In genomic region chr3:25663324-25664065, GRCh38 we compare ENCODE assay signal across 7 cellular contexts. TPM values are rescaled to one million over a fixed set of nuclear protein-coding genes. Genes with fewer than 3 reads are reported as not detected.
DNase-seq lines count a peak whose midpoint lies in the region; ATAC-seq and TF ChIP-seq lines count a peak whose summit lies in the region.

No MANE protein-coding gene starts in this region.

- H3K23ac ChIP-seq in IMR-90 (ENCODE audit: low read depth, low read length): peak overlapping the region; percentile 98

- ATAC-seq in GM21576 (IDR thresholded peaks at IDR 0.05; ENCODE audit: unreplicated experiment) (peak; percentile 21), IMR-90 (ENCODE audit: low read depth) (no peak; the same call in 1 of the 2 replicates)

- dilution Hi-C loops in IMR-90 (cut with HindIII; ENCODE audit: low sequenced_read_pairs, unreplicated experiment): no loop called here

- H3K14ac ChIP-seq in IMR-90 (replicated peaks; ENCODE audit: low read depth, low read length): peak overlapping the region; percentile 80

- H3K4ac ChIP-seq in IMR-90 (ENCODE audit: low read depth, low read length): peak overlapping the region; percentile 45; the same call in 1 of the 2 replicates

- H4K91ac ChIP-seq in IMR-90 (ENCODE audit: insufficient read depth, low read depth, low read length): no peak overlapping the region

- H4K20me1 ChIP-seq in IMR-90 (ENCODE audit: insufficient read depth, low read length): peaks cover 40% of the 10 kb centered on the region; the same call in 1 of the 2 replicates

- H2BK120ac ChIP-seq in IMR-90 (ENCODE audit: low read depth, low read length): no peak overlapping the region

- DNase-seq in IMR-90 (peak; percentile 24), SJSA1 (ENCODE audit: low read depth in 1 of 2, low spot score in 2 of 2) (peak in 1 of 2 experiments; percentile 52), caudate nucleus (lab: John Stamatoyannopoulos, UW) (peak in 17 of 61 donors; percentile 4 to 67 (median 46)), substantia nigra (lab: John Stamatoyannopoulos, UW) (peak in 1 of 49 donors; percentile 41)

- peak overlapping the region; percentile 86 for H2AK9ac ChIP-seq in IMR-90 (replicated peaks; ENCODE audit: low read depth, low read length, poor library complexity)

- CTCF ChIA-PET in IMR-90 (lab: Yijun Ruan, JAX): no interaction called here

- H3K4me1 ChIP-seq in IMR-90 (ENCODE audit: control insufficient read depth, insufficient read depth, low read length): peaks cover 2% of the 10 kb centered on the region
- peaks cover 12% of the 10 kb centered on the region for H3K4me1 ChIP-seq in SJSA1 (replicated peaks)
- peaks cover 2 to 18% (median 17%) of the 10 kb centered on the region in 4 donors for H3K4me1 ChIP-seq in liver (ENCODE audit: control insufficient read depth in 4 of 4, insufficient read depth in 4 of 4, low read length in 3 of 4)

- no peak overlapping the region for H2BK15ac ChIP-seq in IMR-90 (ENCODE audit: low read depth, low read length)

- H3K4me3 ChIP-seq in GM12875 (ENCODE audit: low read depth, low read length) (peak overlapping the region; percentile 87), IMR-90 (ENCODE audit: insufficient read depth, low read depth, low read length) (peak overlapping the region; percentile 80), SJSA1 (peak overlapping the region; percentile 95), liver (ENCODE audit: low read depth in 1 of 3, low read length in 3 of 3) (peak overlapping the region; percentile 59 to 99 (median 73))

- 3% methylated on average over 8 of the region's 24 CpGs; no CpG with 5 or more reads in 1 of the 2 experiments for WGBS in IMR-90 (ENCODE audit: extremely low coverage in 2 of 2, insufficient read length in 1 of 2), 2 experiments
- WGBS in liver: under 1% methylated on average over 24 of the region's 24 CpGs

- TF ChIP-seq POLR2A in IMR-90 (IDR thresholded peaks at IDR 0.05; ENCODE audit: low read depth, low read length): no peak

- no TSS peak for BruUV-seq in IMR-90 (replicated peaks; lab: Mats Ljungman, UMichigan)

- H3K36me3 ChIP-seq in IMR-90 (ENCODE audit: control insufficient read depth, insufficient read depth, low read length) (no peaks in the 10 kb centered on the region), SJSA1 (peaks cover 8% of the 10 kb centered on the region), liver (ENCODE audit: control insufficient read depth in 4 of 4, insufficient read depth in 3 of 4, low read depth in 1 of 4, low read length in 3 of 4) (no peaks in the 10 kb centered on the region)

- H3K56ac ChIP-seq in IMR-90 (ENCODE audit: extremely low read depth, insufficient read depth, low read length): peak overlapping the region; percentile 80; the same call in 1 of the 2 replicates

- H2AFZ ChIP-seq in IMR-90 (replicated peaks; ENCODE audit: low read length, poor library complexity): peak overlapping the region; percentile 97

- intact Hi-C loops in IMR-90 (cut with micrococcal nuclease): loop anchor here (2.0 to 5.0 kb wide), 2 partner anchors 119 to 159 kb away; partner anchors contain the start of gene NGLY1

- no peaks in the 10 kb centered on the region for H3K9me1 ChIP-seq in IMR-90 (ENCODE audit: insufficient read depth, low read length)

- no peak for TF ChIP-seq RAD21 in IMR-90 (IDR thresholded peaks at IDR 0.05; ENCODE audit: low read length)
- TF ChIP-seq RAD21 in liver (IDR thresholded peaks at IDR 0.05): no peak

- in situ Hi-C loops in IMR-90 (cut with MboI; ENCODE audit: low sequenced_read_pairs): no loop called here

- H2BK5ac ChIP-seq in IMR-90 (ENCODE audit: low read depth, low read length, poor library complexity, severe bottlenecking): peak overlapping the region; percentile 87

- TF ChIP-seq CTCF in GM12875 (IDR thresholded peaks at IDR 0.05; ENCODE audit: borderline replicate concordance, insufficient read depth, low read depth, low read length): no peak
- no peak for TF ChIP-seq CTCF in IMR-90 (conservative IDR thresholded peaks at IDR 0.05; ENCODE audit: low read depth, low read length)
- TF ChIP-seq CTCF in liver (IDR thresholded peaks at IDR 0.05; ENCODE audit: low read depth, low read length, missing input control): no peak

- no peaks in the 10 kb centered on the region for H3K9me3 ChIP-seq in IMR-90 (ENCODE audit: control insufficient read depth, insufficient read depth, low read length)
- H3K9me3 ChIP-seq in SJSA1 (replicated peaks): 0 out of 2 replicates have a peak, but pooled peaks cover 3% of the 10 kb centered on the region
- no peaks in the 10 kb centered on the region for H3K9me3 ChIP-seq in liver (ENCODE audit: control insufficient read depth in 4 of 4, low read length in 3 of 4)

- peak overlapping the region; percentile 100 for H3K4me2 ChIP-seq in IMR-90 (ENCODE audit: low read depth, low read length)

- H2AK5ac ChIP-seq in IMR-90 (ENCODE audit: low read depth, low read length): peak overlapping the region; percentile 13; the same call in 1 of the 2 replicates

- POLR2A ChIA-PET in IMR-90 (lab: Charles Lee; ENCODE audit: unreplicated experiment): no interaction called here

- no peak overlapping the region for H4K5ac ChIP-seq in IMR-90 (ENCODE audit: low read depth, low read length)

- peak overlapping the region in 1 of 2 experiments; percentile 7; a peak in 1 of 4 replicates for H4K8ac ChIP-seq in IMR-90 (ENCODE audit: low read depth in 2 of 2, low read length in 2 of 2)

- H3K9ac ChIP-seq in IMR-90 (ENCODE audit: low read depth, low read length): peak overlapping the region; percentile 92
- H3K9ac ChIP-seq in liver (ENCODE audit: low read depth in 1 of 2, low read length in 2 of 2): peak overlapping the region; percentile 95 to 96

- H3K79me1 ChIP-seq in IMR-90 (ENCODE audit: low read depth in 1 of 2, low read length in 2 of 2): peaks cover 4 to 26% of the 10 kb centered on the region in 2 experiments; a peak in 2 of 4 replicates

- peak overlapping the region; percentile 96 for H3K27ac ChIP-seq in IMR-90 (ENCODE audit: insufficient read depth, low read length)
- H3K27ac ChIP-seq in SJSA1: peak overlapping the region; percentile 90
- peak overlapping the region; percentile 98 for H3K27ac ChIP-seq in caudate nucleus (ENCODE audit: low read depth, low read length)
- H3K27ac ChIP-seq in liver (ENCODE audit: low read depth in 1 of 2, low read length in 2 of 2): peak overlapping the region; percentile 94 to 97
- peak overlapping the region; percentile 95 for H3K27ac ChIP-seq in substantia nigra (ENCODE audit: low read depth, low read length, poor library complexity, severe bottlenecking)

- no peak overlapping the region for H2BK20ac ChIP-seq in IMR-90 (ENCODE audit: low read depth, low read length)

- H3K27me3 ChIP-seq in IMR-90 (ENCODE audit: control insufficient read depth, insufficient read depth, low read length): no peaks in the 10 kb centered on the region
- no peaks in the 10 kb centered on the region for H3K27me3 ChIP-seq in SJSA1 (replicated peaks)
- H3K27me3 ChIP-seq in liver (ENCODE audit: control insufficient read depth in 4 of 4, insufficient read depth in 4 of 4, low read length in 3 of 4): no peaks in the 10 kb centered on the region

- no peak overlapping the region for H3K18ac ChIP-seq in IMR-90 (ENCODE audit: low read depth, low read length)

TF ChIP-seq in IMR-90, 13 proteins besides CTCF, POLR2A, EP300 and RAD21 (continues in another document):
- TF ChIP-seq MAFK (IDR thresholded peaks at IDR 0.05; ENCODE audit: low read depth, low read length) (no peak), MAZ (IDR thresholded peaks at IDR 0.05; ENCODE audit: borderline replicate concordance, low read depth, low read length) (no peak), USF2 (IDR thresholded peaks at IDR 0.05; ENCODE audit: low read depth, low read length) (no peak), SMC3 (IDR thresholded peaks at IDR 0.05; ENCODE audit: low read depth, low read length) (no peak)

TF ChIP-seq in liver, 16 proteins besides CTCF, POLR2A, EP300 and RAD21:
- no peak for TF ChIP-seq SP1 (IDR thresholded peaks at IDR 0.05)
- TF ChIP-seq RXRA (IDR thresholded peaks at IDR 0.05): peak; percentile 28 to 32
- TF ChIP-seq YY1 (IDR thresholded peaks at IDR 0.05): peak; percentile 27

RNA-seq across cellular contexts. Expression of gene TOP2B, which starts 1.2 kb away (rescaled TPM):
- 53.4 and 115 TPM in 2 replicates for total RNA-seq in IMR-90 (2012; rRNA removed)
- polyA plus RNA-seq in IMR-90 (2012; rRNA removed): 34.4 and 45.5 TPM in 2 replicates
- polyA plus RNA-seq in IMR-90 (2012; cell fraction: cytosol; rRNA removed): 2.6 and 5.5 TPM in 2 replicates
- polyA plus RNA-seq in IMR-90 (2012; cell fraction: nucleus; rRNA removed; ENCODE audit: low replicate concordance): 2.4 and 36.9 TPM in 2 replicates
- 76.4 and 77.0 TPM in 2 replicates for total RNA-seq in SJSA1 (2014; rRNA removed; shearing (Covaris generic))
- 10 to 100 TPM; 46.7 to 52.9 TPM for total RNA-seq in liver
- polyA plus RNA-seq in liver: 10 to 100 TPM; 13.5 to 22.4 TPM
